ENCODE assay signal across 16 cellular contexts in the genomic region with DNA sequence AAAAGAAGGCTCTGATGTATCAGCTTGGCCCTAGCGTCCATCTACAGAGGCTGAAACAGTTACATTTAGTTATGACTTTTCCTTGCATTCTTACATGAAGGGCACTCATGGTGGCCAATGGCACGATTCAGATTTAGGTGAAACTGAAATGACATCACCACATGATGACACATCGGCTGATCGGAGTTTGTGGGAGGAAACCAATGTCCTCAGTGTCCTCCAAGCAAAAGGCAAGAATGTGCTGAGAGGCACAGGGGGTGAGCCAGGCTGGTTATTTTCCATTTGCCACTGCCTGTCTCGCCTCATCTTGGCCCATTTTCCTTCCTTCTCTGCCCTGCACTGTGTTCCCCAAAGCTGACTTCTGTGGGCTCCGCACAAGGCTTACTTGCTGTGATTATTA. TPM values are rescaled to one million over a fixed set of nuclear protein-coding genes. Genes with fewer than 3 reads are reported as not detected.
DNase-seq lines count a peak whose midpoint lies in the region; ATAC-seq and TF ChIP-seq lines count a peak whose summit lies in the region.
"Had no signal": no experiment of that assay in that cellular context is flagged by ENCODE, and none has a peak within 500 bp of the region (broad histone marks: within the 10 kb centered on the region; RNA-seq: fewer than 3 reads in every experiment).

No MANE protein-coding gene starts in this region.

- ATAC-seq in HG03039 (IDR thresholded peaks at IDR 0.05; ENCODE audit: unreplicated experiment): no peak
- ATAC-seq: A549 had no signal

- no peaks in the 10 kb centered on the region for H3K9me3 ChIP-seq in osteoblast (ENCODE audit: low read depth, low read length)
- H3K9me3 ChIP-seq: A549, Peyer's patch, transverse colon had no signal

- TF ChIP-seq CTCF in osteoblast (IDR thresholded peaks at IDR 0.05; ENCODE audit: extremely low read depth, low read depth, low read length): no peak

- H3K4me1 ChIP-seq in osteoblast (ENCODE audit: insufficient read depth, low read length): no peaks in the 10 kb centered on the region
- H3K4me1 ChIP-seq: Peyer's patch, transverse colon had no signal

- H4K20me1 ChIP-seq in osteoblast (ENCODE audit: insufficient read depth, low read length): no peaks in the 10 kb centered on the region

- no peak overlapping the region for H2AFZ ChIP-seq in osteoblast (ENCODE audit: low read length)

- no peak overlapping the region for H3K4me3 ChIP-seq in osteoblast (ENCODE audit: insufficient read depth, low read length)
- H3K4me3 ChIP-seq: A549, lung, Peyer's patch, transverse colon had no signal

- peaks cover 4% of the 10 kb centered on the region for H3K36me3 ChIP-seq in osteoblast (ENCODE audit: insufficient read depth, low read length)

- no peak overlapping the region for H3K27ac ChIP-seq in osteoblast (ENCODE audit: low read depth, low read length)
- H3K27ac ChIP-seq: A549, Peyer's patch, transverse colon had no signal

- H3K27me3 ChIP-seq in osteoblast (ENCODE audit: insufficient read depth, low read length): no peaks in the 10 kb centered on the region
- H3K27me3 ChIP-seq: Peyer's patch, transverse colon had no signal

- H3K4me2 ChIP-seq in osteoblast (ENCODE audit: insufficient read depth, low read length): peak overlapping the region; percentile 21
- H3K4me2 ChIP-seq: A549 had no signal

- peak; percentile 60 for DNase-seq in activated CD4-positive, alpha-beta T cell treated with anti-CD3 and anti-CD28 coated beads for 48 hours
- DNase-seq in activated CD4-positive, alpha-beta T cell treated with anti-CD3 and anti-CD28 coated beads, Interleukin-2, amount 50 U/mL, for 1 hour: no peak
- DNase-seq in HK-2 (ENCODE audit: unreplicated experiment): peak; percentile 11
- peak; percentile 31 for DNase-seq in astrocyte of the hippocampus (ENCODE audit: low read depth, low spot score)
- peak; percentile 14 for DNase-seq in osteoblast (ENCODE audit: insufficient read length, low spot score, missing footprints)
- DNase-seq in NCI-H526 (lab: John Stamatoyannopoulos, UW): no peak
- DNase-seq in NCI-H69 (lab: John Stamatoyannopoulos, UW): no peak
- DNase-seq: amniotic stem cell, COR-L47, NCI-H1436 treated with DMSO at 0.1 percent for 48 hours, NCI-H510A, Peyer's patch, transverse colon had no signal

- no peaks in the 10 kb centered on the region for H3K79me2 ChIP-seq in osteoblast (ENCODE audit: insufficient read depth, low read length)

RNA-seq across cellular contexts. Expression of gene TARS3, which starts 34.4 kb away (rescaled TPM):
- total RNA-seq in osteoblast: 8.7 and 15.0 TPM in 2 replicates

RNA-seq across cellular contexts. Expression of gene TM2D3, which starts 37.7 kb away (rescaled TPM):
- 31.8 and 32.6 TPM in 2 replicates for total RNA-seq in osteoblast

Comparison
In these comparisons a context has a peak if more than half of its experiments do, and no peak if none do; other contexts are left out.
1. DNase-seq: peak in activated CD4-positive, alpha-beta T cell treated with anti-CD3 and anti-CD28 coated beads for 48 hours (single experiment), HK-2 (single experiment), astrocyte of the hippocampus (single experiment) and osteoblast (single experiment); none in activated CD4-positive, alpha-beta T cell treated with anti-CD3 and anti-CD28 coated beads, Interleukin-2, amount 50 U/mL, for 1 hour (single experiment), NCI-H526 (0 of 2) and NCI-H69 (single experiment).